In the genomic region with DNA sequence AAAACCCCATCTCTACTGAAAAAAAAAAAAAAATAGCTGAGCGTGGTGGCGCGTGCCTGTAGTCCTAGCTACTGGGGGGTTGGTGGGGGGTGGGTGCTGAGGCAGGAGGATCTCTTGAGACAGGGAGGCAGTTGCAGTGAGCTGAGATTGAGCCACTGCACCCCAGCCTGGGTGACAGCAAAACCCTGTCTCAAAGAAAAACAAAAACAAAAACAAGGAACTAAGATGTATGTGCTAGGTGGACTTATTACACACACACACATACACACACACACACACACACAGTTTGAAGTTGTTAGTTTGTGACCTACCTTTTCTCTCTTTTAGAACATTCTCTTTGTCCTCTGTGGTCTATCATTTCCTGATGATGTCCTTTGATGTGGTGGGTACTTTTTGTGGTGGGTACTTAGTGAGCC, we compare ENCODE assay signal across 16 cellular contexts. TPM values are rescaled to one million over a fixed set of nuclear protein-coding genes. Genes with fewer than 3 reads are reported as not detected.
DNase-seq lines count a peak whose midpoint lies in the region; ATAC-seq and TF ChIP-seq lines count a peak whose summit lies in the region.
"Had no signal": no experiment of that assay in that cellular context is flagged by ENCODE, and none has a peak within 500 bp of the region (broad histone marks: within the 10 kb centered on the region; RNA-seq: fewer than 3 reads in every experiment).

No MANE protein-coding gene starts in this region.

- H3K4me3 Mint-ChIP-seq in activated CD4-positive, alpha-beta T cell treated with anti-CD3 and anti-CD28 coated beads, Interleukin-2, amount 10 ng/mL, durations not matched to agents 7 days and 5 days, result peak overlapping the region; percentile 37
- H3K4me3 Mint-ChIP-seq in activated T-helper 1 cell treated with anti-CD3 and anti-CD28 coated beads, Interleukin-12 subunit alpha, Interleukin-12 subunit beta, Interleukin-2, Interleukin-4 antibody, amounts not matched to agents 30 ng/mL and 10 ng/mL and 1 ng/mL, durations not matched to agents 14 hours and 24 hours and 36 hours, result no peak overlapping the region
- H3K4me3 Mint-ChIP-seq in stimulated activated effector memory CD8-positive, alpha-beta T cell treated with anti-CD3 and anti-CD28 coated beads, Interleukin-12 subunit alpha, Interleukin-12 subunit beta, amount 100 ng/mL, for 72 hours, result peak overlapping the region; percentile 13
- no peak overlapping the region for H3K4me3 Mint-ChIP-seq in nephron progenitor cell
- H3K4me3 Mint-ChIP-seq: brain had no signal

- H3K4me3 ChIP-seq in Jurkat, Clone E6-1 (ENCODE audit: low read length), result no peak overlapping the region
- H3K4me3 ChIP-seq in dorsolateral prefrontal cortex, result no peak overlapping the region
- H3K4me3 ChIP-seq: A549, K562, smooth muscle cell, testis had no signal

- peak; percentile 63 for ATAC-seq in stimulated activated effector memory CD8-positive, alpha-beta T cell treated with anti-CD3 and anti-CD28 coated beads, Interleukin-12 subunit alpha, Interleukin-12 subunit beta, amount 100 ng/mL, for 72 hours
- ATAC-seq: A549, K562 had no signal

- peak; percentile 64 for DNase-seq in activated CD4-positive, alpha-beta T cell treated with anti-CD3 and anti-CD28 coated beads, Interleukin-2, amount 10 ng/mL, durations not matched to agents 7 days and 5 days
- DNase-seq in activated CD4-positive, alpha-beta T cell treated with anti-CD3 and anti-CD28 coated beads for 48 hours, result no peak
- peak; percentile 90 for DNase-seq in Jurkat, Clone E6-1 (ENCODE audit: low read depth, low spot score)
- peak; percentile 19 for DNase-seq in activated T-helper 1 cell treated with anti-CD3 and anti-CD28 coated beads, Interleukin-12 subunit alpha, Interleukin-12 subunit beta, Interleukin-2, Interleukin-4 antibody, amounts not matched to agents 30 ng/mL and 10 ng/mL and 1 ng/mL, durations not matched to agents 14 hours and 24 hours and 36 hours (ENCODE audit: low spot score)
- DNase-seq in stimulated activated effector memory CD8-positive, alpha-beta T cell treated with anti-CD3 and anti-CD28 coated beads, Interleukin-12 subunit alpha, Interleukin-12 subunit beta, amount 100 ng/mL, for 72 hours (ENCODE audit: low spot score in 2 of 2), result no peak
- DNase-seq in nephron progenitor cell, result no peak
- DNase-seq in dorsolateral prefrontal cortex, result no peak
- no peak for DNase-seq in NCI-H1694 (lab: John Stamatoyannopoulos, UW)
- DNase-seq: effector CD8-positive, alpha-beta T cell; foreskin fibroblast; NCI-H524; testis had no signal

- peak overlapping the region; percentile 71 for H3K27ac Mint-ChIP-seq in activated CD4-positive, alpha-beta T cell treated with anti-CD3 and anti-CD28 coated beads, Interleukin-2, amount 10 ng/mL, durations not matched to agents 7 days and 5 days
- H3K27ac Mint-ChIP-seq in activated T-helper 1 cell treated with anti-CD3 and anti-CD28 coated beads, Interleukin-12 subunit alpha, Interleukin-12 subunit beta, Interleukin-2, Interleukin-4 antibody, amounts not matched to agents 30 ng/mL and 10 ng/mL and 1 ng/mL, durations not matched to agents 14 hours and 24 hours and 36 hours, result no peak overlapping the region
- H3K27ac Mint-ChIP-seq in stimulated activated effector memory CD8-positive, alpha-beta T cell treated with anti-CD3 and anti-CD28 coated beads, Interleukin-12 subunit alpha, Interleukin-12 subunit beta, amount 100 ng/mL, for 72 hours, result peak overlapping the region; percentile 29
- H3K27ac Mint-ChIP-seq in nephron progenitor cell, result no peak overlapping the region
- H3K27ac Mint-ChIP-seq: brain had no signal

- H3K27ac ChIP-seq in dorsolateral prefrontal cortex, result no peak overlapping the region
- H3K27ac ChIP-seq: A549, testis had no signal

- no peaks in the 10 kb centered on the region for H3K9me3 Mint-ChIP-seq in activated CD4-positive, alpha-beta T cell treated with anti-CD3 and anti-CD28 coated beads, Interleukin-2, amount 10 ng/mL, durations not matched to agents 7 days and 5 days
- no peaks in the 10 kb centered on the region for H3K9me3 Mint-ChIP-seq in activated T-helper 1 cell treated with anti-CD3 and anti-CD28 coated beads, Interleukin-12 subunit alpha, Interleukin-12 subunit beta, Interleukin-2, Interleukin-4 antibody, amounts not matched to agents 30 ng/mL and 10 ng/mL and 1 ng/mL, durations not matched to agents 14 hours and 24 hours and 36 hours
- H3K9me3 Mint-ChIP-seq in stimulated activated effector memory CD8-positive, alpha-beta T cell treated with anti-CD3 and anti-CD28 coated beads, Interleukin-12 subunit alpha, Interleukin-12 subunit beta, amount 100 ng/mL, for 72 hours, result no peaks in the 10 kb centered on the region
- no peaks in the 10 kb centered on the region for H3K9me3 Mint-ChIP-seq in nephron progenitor cell

- peaks cover 9% of the 10 kb centered on the region for H3K36me3 Mint-ChIP-seq in activated CD4-positive, alpha-beta T cell treated with anti-CD3 and anti-CD28 coated beads, Interleukin-2, amount 10 ng/mL, durations not matched to agents 7 days and 5 days (ENCODE audit: low read depth)
- peaks cover 8% of the 10 kb centered on the region for H3K36me3 Mint-ChIP-seq in activated T-helper 1 cell treated with anti-CD3 and anti-CD28 coated beads, Interleukin-12 subunit alpha, Interleukin-12 subunit beta, Interleukin-2, Interleukin-4 antibody, amounts not matched to agents 30 ng/mL and 10 ng/mL and 1 ng/mL, durations not matched to agents 14 hours and 24 hours and 36 hours (ENCODE audit: low read depth)
- H3K36me3 Mint-ChIP-seq in stimulated activated effector memory CD8-positive, alpha-beta T cell treated with anti-CD3 and anti-CD28 coated beads, Interleukin-12 subunit alpha, Interleukin-12 subunit beta, amount 100 ng/mL, for 72 hours, result peaks cover 13% of the 10 kb centered on the region
- peaks cover 16% of the 10 kb centered on the region for H3K36me3 Mint-ChIP-seq in nephron progenitor cell (ENCODE audit: low read depth)

- H3K4me1 Mint-ChIP-seq in activated CD4-positive, alpha-beta T cell treated with anti-CD3 and anti-CD28 coated beads, Interleukin-2, amount 10 ng/mL, durations not matched to agents 7 days and 5 days, result peaks cover 17% of the 10 kb centered on the region
- H3K4me1 Mint-ChIP-seq in activated T-helper 1 cell treated with anti-CD3 and anti-CD28 coated beads, Interleukin-12 subunit alpha, Interleukin-12 subunit beta, Interleukin-2, Interleukin-4 antibody, amounts not matched to agents 30 ng/mL and 10 ng/mL and 1 ng/mL, durations not matched to agents 14 hours and 24 hours and 36 hours (ENCODE audit: low read depth), result peaks cover 15% of the 10 kb centered on the region
- peaks cover 16% of the 10 kb centered on the region for H3K4me1 Mint-ChIP-seq in stimulated activated effector memory CD8-positive, alpha-beta T cell treated with anti-CD3 and anti-CD28 coated beads, Interleukin-12 subunit alpha, Interleukin-12 subunit beta, amount 100 ng/mL, for 72 hours
- no peaks in the 10 kb centered on the region for H3K4me1 Mint-ChIP-seq in nephron progenitor cell
- H3K4me1 Mint-ChIP-seq: brain had no signal

- no peak for TF ChIP-seq CTCF in nephron progenitor cell (IDR thresholded peaks at IDR 0.05)
- no peak for TF ChIP-seq CTCF in dorsolateral prefrontal cortex (IDR thresholded peaks at IDR 0.05 in 54 of 56, conservative IDR thresholded peaks at IDR 0.05 in 2 of 56; ENCODE audit: low read depth in 1 of 56, partially characterized antibody in 56 of 56)

- no peaks in the 10 kb centered on the region for H3K27me3 Mint-ChIP-seq in activated CD4-positive, alpha-beta T cell treated with anti-CD3 and anti-CD28 coated beads, Interleukin-2, amount 10 ng/mL, durations not matched to agents 7 days and 5 days
- no peaks in the 10 kb centered on the region for H3K27me3 Mint-ChIP-seq in activated T-helper 1 cell treated with anti-CD3 and anti-CD28 coated beads, Interleukin-12 subunit alpha, Interleukin-12 subunit beta, Interleukin-2, Interleukin-4 antibody, amounts not matched to agents 30 ng/mL and 10 ng/mL and 1 ng/mL, durations not matched to agents 14 hours and 24 hours and 36 hours (ENCODE audit: insufficient read depth)
- peaks cover 3% of the 10 kb centered on the region for H3K27me3 Mint-ChIP-seq in nephron progenitor cell (ENCODE audit: low read depth, poor library complexity)

- intact Hi-C loops in activated T-helper 1 cell treated with anti-CD3 and anti-CD28 coated beads, Interleukin-12 subunit alpha, Interleukin-12 subunit beta, Interleukin-2, Interleukin-4 antibody, amounts not matched to agents 30 ng/mL and 10 ng/mL and 1 ng/mL, durations not matched to agents 14 hours and 24 hours and 36 hours (cut with micrococcal nuclease), result no loop called here
- intact Hi-C loops in dorsolateral prefrontal cortex (cut with DNase I), result no loop called here

- no peaks in the 10 kb centered on the region for H3K27me3 ChIP-seq in dorsolateral prefrontal cortex
- H3K27me3 ChIP-seq: testis had no signal

- CTCF ChIA-PET in activated CD4-positive, alpha-beta T cell treated with anti-CD3 and anti-CD28 coated beads, Interleukin-2, amount 10 ng/mL, durations not matched to agents 7 days and 5 days (lab: Charles Lee), result interaction anchor here (1.0 kb wide), 1 partner anchor 328 kb away, joined by 3 read pairs; a partner anchor contains a TSS

- POLR2A ChIA-PET in activated CD4-positive, alpha-beta T cell treated with anti-CD3 and anti-CD28 coated beads, Interleukin-2, amount 10 ng/mL, durations not matched to agents 7 days and 5 days (lab: Charles Lee), result interaction anchor here (0.6 to 0.7 kb wide), 2 partner anchors 60 to 581 kb away, joined by 3 to 13 read pairs; no protein-coding TSS in a partner anchor

RNA-seq across cellular contexts. Expression of a gene that starts 53.5 kb away (rescaled TPM):
- 10 to 100 TPM; 11.8 to 13.6 TPM for total RNA-seq in activated CD4-positive, alpha-beta T cell treated with anti-CD3 and anti-CD28 coated beads, Interleukin-2, amount 10 ng/mL, durations not matched to agents 7 days and 5 days
- polyA plus RNA-seq in Jurkat, Clone E6-1 (2012; ENCODE audit: insufficient read depth, insufficient read length), result 8.8 TPM
- 13.5 TPM in 2 replicates for total RNA-seq in activated T-helper 1 cell treated with anti-CD3 and anti-CD28 coated beads, Interleukin-12 subunit alpha, Interleukin-12 subunit beta, Interleukin-2, Interleukin-4 antibody, amounts not matched to agents 30 ng/mL and 10 ng/mL and 1 ng/mL, durations not matched to agents 14 hours and 24 hours and 36 hours
- 10 to 100 TPM; 14.7 to 38.5 (median 27.0) TPM for total RNA-seq in dorsolateral prefrontal cortex

Comparison
In these comparisons a context has a peak if more than half of its experiments do, and no peak if none do; other contexts are left out.
1. DNase-seq: peak in activated CD4-positive, alpha-beta T cell treated with anti-CD3 and anti-CD28 coated beads, Interleukin-2, amount 10 ng/mL, durations not matched to agents 7 days and 5 days (single experiment), Jurkat, Clone E6-1 (single experiment) and activated T-helper 1 cell treated with anti-CD3 and anti-CD28 coated beads, Interleukin-12 subunit alpha, Interleukin-12 subunit beta, Interleukin-2, Interleukin-4 antibody, amounts not matched to agents 30 ng/mL and 10 ng/mL and 1 ng/mL, durations not matched to agents 14 hours and 24 hours and 36 hours (single experiment); none in activated CD4-positive, alpha-beta T cell treated with anti-CD3 and anti-CD28 coated beads for 48 hours (single experiment), stimulated activated effector memory CD8-positive, alpha-beta T cell treated with anti-CD3 and anti-CD28 coated beads, Interleukin-12 subunit alpha, Interleukin-12 subunit beta, amount 100 ng/mL, for 72 hours (0 of 2), nephron progenitor cell (single experiment), dorsolateral prefrontal cortex (0 of 10) and NCI-H1694 (single experiment).
2. H3K27ac Mint-ChIP-seq: peak in activated CD4-positive, alpha-beta T cell treated with anti-CD3 and anti-CD28 coated beads, Interleukin-2, amount 10 ng/mL, durations not matched to agents 7 days and 5 days (single experiment) and stimulated activated effector memory CD8-positive, alpha-beta T cell treated with anti-CD3 and anti-CD28 coated beads, Interleukin-12 subunit alpha, Interleukin-12 subunit beta, amount 100 ng/mL, for 72 hours (single experiment); none in activated T-helper 1 cell treated with anti-CD3 and anti-CD28 coated beads, Interleukin-12 subunit alpha, Interleukin-12 subunit beta, Interleukin-2, Interleukin-4 antibody, amounts not matched to agents 30 ng/mL and 10 ng/mL and 1 ng/mL, durations not matched to agents 14 hours and 24 hours and 36 hours (single experiment) and nephron progenitor cell (single experiment).
3. H3K4me3 Mint-ChIP-seq: peak in activated CD4-positive, alpha-beta T cell treated with anti-CD3 and anti-CD28 coated beads, Interleukin-2, amount 10 ng/mL, durations not matched to agents 7 days and 5 days (single experiment) and stimulated activated effector memory CD8-positive, alpha-beta T cell treated with anti-CD3 and anti-CD28 coated beads, Interleukin-12 subunit alpha, Interleukin-12 subunit beta, amount 100 ng/mL, for 72 hours (single experiment); none in activated T-helper 1 cell treated with anti-CD3 and anti-CD28 coated beads, Interleukin-12 subunit alpha, Interleukin-12 subunit beta, Interleukin-2, Interleukin-4 antibody, amounts not matched to agents 30 ng/mL and 10 ng/mL and 1 ng/mL, durations not matched to agents 14 hours and 24 hours and 36 hours (single experiment) and nephron progenitor cell (single experiment).